In the genomic region with DNA sequence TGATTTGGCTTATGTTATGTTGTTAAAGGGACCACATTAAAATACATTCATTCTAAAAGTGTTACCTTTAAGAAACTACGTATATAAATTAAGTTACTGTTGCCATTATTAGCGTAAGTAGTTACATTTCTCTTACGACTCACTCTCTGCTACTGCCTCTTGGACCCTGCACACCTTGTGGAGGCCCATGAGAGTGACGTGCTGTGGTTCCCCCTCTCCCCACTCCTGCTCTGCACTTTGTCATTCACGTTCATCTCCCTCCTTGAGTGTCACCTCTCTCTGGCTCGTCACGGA, we compare ENCODE assay signal across 7 cellular contexts. TPM values are rescaled to one million over a fixed set of nuclear protein-coding genes. Genes with fewer than 3 reads are reported as not detected.
DNase-seq lines count a peak whose midpoint lies in the region; ATAC-seq, FAIRE-seq and TF ChIP-seq lines count a peak whose summit lies in the region.

No MANE protein-coding gene starts in this region.

- H4K20me1 ChIP-seq in hepatocyte (ENCODE audit: insufficient read depth, poor library complexity, severe bottlenecking), result no peaks in the 10 kb centered on the region

- peak overlapping the region; percentile 66 for H3K4me3 ChIP-seq in hepatocyte

- WGBS in hepatocyte (ENCODE audit: low lambda C conversion rate, missing lambda C conversion rate), result 11% methylated on average over 7 of the region's 7 CpGs

- H3K4me1 ChIP-seq in hepatocyte (ENCODE audit: insufficient read depth), result peaks cover 9% of the 10 kb centered on the region

- POLR2A ChIA-PET in T-cell (lab: Charles Lee), result interaction anchor here in 1 of 2 donors (0.5 kb wide), 1 partner anchor 308 kb away, joined by 4 read pairs; no protein-coding TSS in a partner anchor

- no peaks in the 10 kb centered on the region for H3K36me3 ChIP-seq in hepatocyte (replicated peaks; ENCODE audit: insufficient read depth, low read depth)

- no peak overlapping the region for H3K27ac Mint-ChIP-seq in T-cell
- H3K27ac Mint-ChIP-seq in stimulated activated naive B cell treated with anti-CD40 and anti-IgM and Interleukin-4, amounts not matched to agents 10 μg/mL and 1 μg/mL and 100 μg/mL, for 72 hours, result no peak overlapping the region

- H2AFZ ChIP-seq in hepatocyte, result peak overlapping the region; percentile 78

- H3K27me3 ChIP-seq in hepatocyte, result no peaks in the 10 kb centered on the region

- no peak for FAIRE-seq in HTR-8/SVneo (lab: Jason Lieb, UNC)

- ATAC-seq in GM21786 (IDR thresholded peaks at IDR 0.05; ENCODE audit: unreplicated experiment) (peak; percentile 16), T-cell (replicated peaks in 1 of 4) (peak in 1 of 4 experiments; percentile 49), GM18519 (IDR thresholded peaks at IDR 0.05; ENCODE audit: low FRiP score, unreplicated experiment) (no peak)
- no peak for ATAC-seq in stimulated activated naive B cell treated with anti-CD40 and anti-IgM and Interleukin-4, amounts not matched to agents 10 μg/mL and 1 μg/mL and 100 μg/mL, for 72 hours (replicated peaks)

- no peak for DNase-seq in T-cell
- DNase-seq in hepatocyte (ENCODE audit: low spot score), result no peak
- DNase-seq in stimulated activated naive B cell treated with anti-CD40 and anti-IgM and Interleukin-4, amounts not matched to agents 10 μg/mL and 1 μg/mL and 100 μg/mL, for 72 hours, result no peak
- no peak for DNase-seq in HTR-8/SVneo (ENCODE audit: insufficient read length, low spot score)
- DNase-seq in HuH-7.5 (ENCODE audit: low spot score), result no peak

- no peak for TF ChIP-seq CTCF in hepatocyte (IDR thresholded peaks at IDR 0.05; ENCODE audit: poor library complexity)

- H3K9me3 ChIP-seq in hepatocyte (ENCODE audit: low read depth), result no peaks in the 10 kb centered on the region

- H3K4me3 Mint-ChIP-seq in T-cell, result peak overlapping the region; percentile 76 to 82 (median 78)
- peak overlapping the region; percentile 74 to 75 for H3K4me3 Mint-ChIP-seq in stimulated activated naive B cell treated with anti-CD40 and anti-IgM and Interleukin-4, amounts not matched to agents 10 μg/mL and 1 μg/mL and 100 μg/mL, for 72 hours

- no peaks in the 10 kb centered on the region for H3K36me3 Mint-ChIP-seq in T-cell
- H3K36me3 Mint-ChIP-seq in stimulated activated naive B cell treated with anti-CD40 and anti-IgM and Interleukin-4, amounts not matched to agents 10 μg/mL and 1 μg/mL and 100 μg/mL, for 72 hours, result no peaks in the 10 kb centered on the region

- H3K27me3 Mint-ChIP-seq in T-cell, result peaks cover 0 to 13% of the 10 kb centered on the region in 2 donors
- peaks cover 17 to 63% of the 10 kb centered on the region in 2 donors for H3K27me3 Mint-ChIP-seq in stimulated activated naive B cell treated with anti-CD40 and anti-IgM and Interleukin-4, amounts not matched to agents 10 μg/mL and 1 μg/mL and 100 μg/mL, for 72 hours

- H3K9me3 Mint-ChIP-seq in T-cell, result no peaks in the 10 kb centered on the region
- no peaks in the 10 kb centered on the region for H3K9me3 Mint-ChIP-seq in stimulated activated naive B cell treated with anti-CD40 and anti-IgM and Interleukin-4, amounts not matched to agents 10 μg/mL and 1 μg/mL and 100 μg/mL, for 72 hours

- H3K4me2 ChIP-seq in hepatocyte, result peak overlapping the region; percentile 81

- peaks cover 41% of the 10 kb centered on the region for H3K79me2 ChIP-seq in hepatocyte

- H3K4me1 Mint-ChIP-seq in T-cell, result peaks cover 10 to 15% (median 15%) of the 10 kb centered on the region in 3 donors
- peaks cover 5 to 21% of the 10 kb centered on the region in 2 donors for H3K4me1 Mint-ChIP-seq in stimulated activated naive B cell treated with anti-CD40 and anti-IgM and Interleukin-4, amounts not matched to agents 10 μg/mL and 1 μg/mL and 100 μg/mL, for 72 hours

- CTCF ChIA-PET in T-cell (lab: Charles Lee), result no interaction called here

- no peaks in the 10 kb centered on the region for H3K9me2 ChIP-seq in hepatocyte (replicated peaks; ENCODE audit: insufficient read depth)

- H3K27ac ChIP-seq in hepatocyte, result peak overlapping the region; percentile 91

RNA-seq across cellular contexts. Expression of gene MERTK, which starts 0.8 kb away (rescaled TPM):
- total RNA-seq in T-cell, result under 1 TPM; 0.12 to 0.73 (median 0.33) TPM
- 27.0 and 29.6 TPM in 2 replicates for total RNA-seq in hepatocyte
- 15.0 and 16.4 TPM in 2 replicates for polyA plus RNA-seq in hepatocyte

RNA-seq across cellular contexts. Expression of gene ANAPC1, which starts 13.6 kb away (rescaled TPM):
- total RNA-seq in T-cell, result 10 to 100 TPM; 51.3 to 69.9 (median 63.8) TPM
- total RNA-seq in hepatocyte, result 29.9 and 44.3 TPM in 2 replicates
- polyA plus RNA-seq in hepatocyte, result 7.7 and 9.3 TPM in 2 replicates

Comparison
In these comparisons a context has a peak if more than half of its experiments do, and no peak if none do; other contexts are left out.
1. RNA of gene MERTK, which starts 0.8 kb away (total RNA-seq): 27.0 to 29.6 TPM in hepatocyte; 0.12 to 0.73 TPM in T-cell; every median in the first group is over 10 times any median in the second.